In the genomic region with DNA sequence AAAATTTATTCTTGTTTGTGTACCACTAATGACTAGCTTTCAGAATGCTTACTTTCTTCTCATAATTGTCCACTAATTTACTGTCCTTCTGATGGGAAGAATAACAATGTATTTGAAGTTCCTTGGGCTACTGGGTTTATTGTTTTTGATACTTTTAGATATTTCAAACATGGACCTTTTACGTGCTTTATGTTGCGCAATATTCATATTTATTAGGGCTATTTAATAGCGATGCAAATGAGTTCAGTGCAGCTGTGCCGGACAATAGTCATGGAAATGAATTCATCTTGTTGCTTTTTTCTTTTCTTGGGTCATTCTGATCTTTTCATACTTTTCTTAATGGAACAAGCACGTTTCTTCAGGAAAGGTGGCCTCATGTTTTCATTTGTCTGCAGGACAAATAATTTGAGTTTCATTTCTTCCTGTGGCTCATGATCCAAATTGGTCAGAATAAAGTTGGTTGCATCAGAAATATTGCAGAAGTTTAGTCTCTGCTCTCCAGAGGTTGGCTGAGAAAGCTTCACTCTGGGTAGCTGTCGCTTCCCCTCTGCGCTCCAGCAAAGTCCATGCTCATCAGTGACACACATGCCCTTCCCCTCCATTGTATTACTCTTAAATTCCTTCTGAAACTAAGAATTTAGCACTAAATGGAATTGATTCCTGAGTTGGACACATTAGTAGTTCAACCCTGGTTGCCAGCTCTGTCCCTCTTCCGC, we compare ENCODE assay signal across 13 cellular contexts.
DNase-seq lines count a peak whose midpoint lies in the region; ATAC-seq, FAIRE-seq and TF ChIP-seq lines count a peak whose summit lies in the region.
"Had no signal": no experiment of that assay in that cellular context is flagged by ENCODE, and none has a peak within 500 bp of the region (broad histone marks: within the 10 kb centered on the region; RNA-seq: fewer than 3 reads in every experiment).

No MANE protein-coding gene starts in this region.

- H3K79me2 ChIP-seq in SU-DHL-6 (ENCODE audit: insufficient read depth, low read length) = peaks cover 100% of the 10 kb centered on the region
- H3K79me2 ChIP-seq in fibroblast of lung (ENCODE audit: control insufficient read depth, insufficient read depth, low read length) = peaks cover 86% of the 10 kb centered on the region

- H3K9ac ChIP-seq in SU-DHL-6 (ENCODE audit: low read length) = no peak overlapping the region
- H3K9ac ChIP-seq in fibroblast of lung (ENCODE audit: insufficient read depth, low read length) = no peak overlapping the region

- H3K36me3 ChIP-seq in SU-DHL-6 (ENCODE audit: low read length) (no peaks in the 10 kb centered on the region), fibroblast of lung (ENCODE audit: control insufficient read depth, insufficient read depth, low read length) (no peaks in the 10 kb centered on the region), stomach (no peaks in the 10 kb centered on the region)

- WGBS in stomach, 5 donors = 82 to 93% (median 87%) methylated on average over 8 of the region's 8 CpGs

- H3K27ac ChIP-seq in HL-60 (replicated peaks) (0 out of 2 replicates have a peak overlapping the region, but pooled peaks have one; percentile 22), SU-DHL-6 (ENCODE audit: low read depth, low read length) (peak overlapping the region; percentile 61; the same call in 1 of the 2 replicates), fibroblast of lung (ENCODE audit: insufficient read depth, low read length) (peak overlapping the region; percentile 69), stomach (peak overlapping the region in 4 of 5 donors; percentile 28 to 80 (median 54))

- H2AFZ ChIP-seq in SU-DHL-6 (ENCODE audit: low read depth, low read length, severe bottlenecking) = no peak overlapping the region
- no peak overlapping the region for H2AFZ ChIP-seq in fibroblast of lung (ENCODE audit: low read length)

- H3F3A ChIP-seq in SU-DHL-6 (ENCODE audit: insufficient read depth) = peaks cover 16% of the 10 kb centered on the region; the same call in 1 of the 2 replicates

- no peak for TF ChIP-seq EP300 in stomach (IDR thresholded peaks at IDR 0.05)

- H3K27me3 ChIP-seq in HL-60 (ENCODE audit: insufficient read depth, poor library complexity, severe bottlenecking) (no peaks in the 10 kb centered on the region), SU-DHL-6 (ENCODE audit: low read length) (no peaks in the 10 kb centered on the region), fibroblast of lung (ENCODE audit: control insufficient read depth, insufficient read depth, low read length) (no peaks in the 10 kb centered on the region), stomach (no peaks in the 10 kb centered on the region)

- H3K9me3 ChIP-seq in SU-DHL-6 (ENCODE audit: insufficient read depth, low read length) (no peaks in the 10 kb centered on the region), fibroblast of lung (ENCODE audit: control insufficient read depth, insufficient read depth, low read depth, low read length) (no peaks in the 10 kb centered on the region), stomach (no peaks in the 10 kb centered on the region)

- H3K4me1 ChIP-seq in fibroblast of lung (ENCODE audit: control insufficient read depth, extremely low read depth, insufficient read depth, low read length) = peaks cover 10% of the 10 kb centered on the region
- H3K4me1 ChIP-seq in stomach = peaks cover 0 to 52% (median 31%) of the 10 kb centered on the region in 4 donors

- intact Hi-C loops in stomach (cut with DNase I; ENCODE audit: low total_unique reads) = no loop called here

- ATAC-seq in GM18909 (IDR thresholded peaks at IDR 0.05; ENCODE audit: poor library complexity, unreplicated experiment) = no peak
- ATAC-seq: GM12878, Panc1 had no signal

- H3K9me2 ChIP-seq in SU-DHL-6 (replicated peaks; ENCODE audit: insufficient read depth, low read length) = no peaks in the 10 kb centered on the region

- DNase-seq in HL-60 (ENCODE audit: low read depth in 1 of 2, low spot score in 1 of 2) = peak; percentile 61 to 82
- peak; percentile 30 to 70 for DNase-seq in fibroblast of lung (ENCODE audit: low read depth in 2 of 2)
- no peak for DNase-seq in stomach
- DNase-seq in NCI-H2171 treated with DMSO at 0.1 percent for 48 hours (lab: John Stamatoyannopoulos, UW) = no peak
- DNase-seq in urothelium cell line (ENCODE audit: low spot score) = no peak
- DNase-seq: Kasumi-1, kidney, NCI-H2171 had no signal

- no peak for FAIRE-seq in urothelium cell line (lab: Jason Lieb, UNC)
- FAIRE-seq: D721Med, GM12878, kidney had no signal

- no peak overlapping the region for H3K4me3 ChIP-seq in HL-60 (replicated peaks; ENCODE audit: insufficient read depth, low read length)
- H3K4me3 ChIP-seq in SU-DHL-6 (ENCODE audit: insufficient read depth, low read length, poor library complexity, severe bottlenecking) = no peak overlapping the region
- peak overlapping the region; percentile 2 to 57 (median 16) for H3K4me3 ChIP-seq in fibroblast of lung (replicated peaks in 1 of 4; ENCODE audit: control extremely low read depth in 1 of 4, insufficient read depth in 1 of 4, low read depth in 3 of 4, low read length in 4 of 4)
- H3K4me3 ChIP-seq in stomach = no peak overlapping the region
- H3K4me3 ChIP-seq: GM12878 had no signal

- no peak overlapping the region for H3K4me2 ChIP-seq in SU-DHL-6 (ENCODE audit: low read depth, low read length, poor library complexity, severe bottlenecking)
- H3K4me2 ChIP-seq in fibroblast of lung (ENCODE audit: extremely low read depth, insufficient read depth, low read length) = peak overlapping the region; percentile 82

- TF ChIP-seq POLR2A in stomach (IDR thresholded peaks at IDR 0.05) = no peak

- H4K20me1 ChIP-seq in SU-DHL-6 (ENCODE audit: low read depth, low read length) = no peaks in the 10 kb centered on the region
- no peaks in the 10 kb centered on the region for H4K20me1 ChIP-seq in fibroblast of lung (ENCODE audit: control insufficient read depth, extremely low read depth, insufficient read depth, low read length)

- no peak for TF ChIP-seq CTCF in HL-60 (IDR thresholded peaks at IDR 0.05; ENCODE audit: insufficient read depth, low read length)
- TF ChIP-seq CTCF in SU-DHL-6 (IDR thresholded peaks at IDR 0.05; ENCODE audit: insufficient read depth, low read length, poor library complexity, severe bottlenecking) = no peak
- TF ChIP-seq CTCF in fibroblast of lung (conservative IDR thresholded peaks at IDR 0.05 in 1 of 2, IDR thresholded peaks at IDR 0.05 in 1 of 2; ENCODE audit: low read depth in 1 of 2, low read length in 2 of 2) = no peak
- TF ChIP-seq CTCF in stomach (IDR thresholded peaks at IDR 0.05) = no peak

Comparison
In these comparisons a context has a peak if more than half of its experiments do, and no peak if none do; other contexts are left out.
1. DNase-seq: peak in HL-60 (2 of 2) and fibroblast of lung (2 of 2); none in stomach (single experiment), NCI-H2171 treated with DMSO at 0.1 percent for 48 hours (single experiment) and urothelium cell line (single experiment).
2. H3K4me3 ChIP-seq: peak in fibroblast of lung (4 of 4); none in HL-60 (single experiment), SU-DHL-6 (single experiment) and stomach (0 of 4).
3. Peak in every context shown above with its lines, with median percentiles within 50 percentile points of each other: H3K27ac ChIP-seq.